ENCODE assay signal across 8 cellular contexts in genomic region chr7:66205736-66206080, GRCh38. TPM values are rescaled to one million over a fixed set of nuclear protein-coding genes. Genes with fewer than 3 reads are reported as not detected.
DNase-seq lines count a peak whose midpoint lies in the region; ATAC-seq and TF ChIP-seq lines count a peak whose summit lies in the region.

No MANE protein-coding gene starts in this region.

- peaks cover 5% of the 10 kb centered on the region for H3K23me2 ChIP-seq in H9 (ENCODE audit: insufficient read length, low read depth, low read length, poor library complexity, severe bottlenecking)

- no peak for TF ChIP-seq CTCF in AG09309 (IDR thresholded peaks at IDR 0.05; ENCODE audit: control insufficient read depth, insufficient read depth, low read depth, low read length, missing control alignments)
- no peak for TF ChIP-seq CTCF in H9 (conservative IDR thresholded peaks at IDR 0.05)
- no peak for TF ChIP-seq CTCF in WTC11 (IDR thresholded peaks at IDR 0.05)
- TF ChIP-seq CTCF in fibroblast of lung (conservative IDR thresholded peaks at IDR 0.05 in 1 of 2, IDR thresholded peaks at IDR 0.05 in 1 of 2; ENCODE audit: low read depth in 1 of 2, low read length in 2 of 2): no peak
- TF ChIP-seq CTCF in osteocyte (IDR thresholded peaks at IDR 0.05): no peak
- no peak for TF ChIP-seq CTCF in GM13976 (IDR thresholded peaks at IDR 0.05; ENCODE audit: borderline replicate concordance, control extremely low read depth, extremely low read depth, insufficient read depth, missing control alignments)

- no peaks in the 10 kb centered on the region; the same call in 1 of the 2 replicates for H3K4me1 ChIP-seq in H9 (ENCODE audit: insufficient read depth, low read length)
- H3K4me1 ChIP-seq in fibroblast of lung (ENCODE audit: control insufficient read depth, extremely low read depth, insufficient read depth, low read length): peaks cover 5% of the 10 kb centered on the region

- in situ Hi-C loops in GM13976 (cut with MboI; ENCODE audit: low sequenced_read_pairs, unreplicated experiment): no loop called here

- DNase-seq in AG09309 (ENCODE audit: low read depth) (no peak), H9 (peak; percentile 41), WTC11 (ENCODE audit: low spot score) (peak; percentile 31), fibroblast of lung (ENCODE audit: low read depth in 2 of 2) (no peak), osteocyte (ENCODE audit: extremely low spot score, unreplicated experiment) (no peak), mucosa of gallbladder (ENCODE audit: low spot score) (no peak), GM13976 (ENCODE audit: low spot score) (no peak)

- H3K9me3 Mint-ChIP-seq in H9: peaks cover 0 to 3% of the 10 kb centered on the region in 2 experiments; a peak in 2 of 5 replicates
- H3K9me3 Mint-ChIP-seq in WTC11: no peaks in the 10 kb centered on the region
- H3K9me3 Mint-ChIP-seq in osteocyte (ENCODE audit: unreplicated experiment): no peaks in the 10 kb centered on the region

- no peak overlapping the region for H3K56ac ChIP-seq in H9 (ENCODE audit: insufficient read length, low read depth, low read length)

- CTCF ChIA-PET in WTC11 (lab: Charles Lee): interaction anchor here (0.7 to 2.5 kb wide), 5 partner anchors 9 to 789 kb away, joined by 3 to 25 read pairs (median 5); partner anchors contain the start of gene SBDS

- H2BK120ac ChIP-seq in H9 (ENCODE audit: low read depth, low read length, poor library complexity, severe bottlenecking): no peak overlapping the region

- H3K27me3 ChIP-seq in H9 (ENCODE audit: insufficient read depth, low read length) (no peaks in the 10 kb centered on the region), fibroblast of lung (ENCODE audit: control insufficient read depth, insufficient read depth, low read length) (no peaks in the 10 kb centered on the region)

- H2BK15ac ChIP-seq in H9 (ENCODE audit: low read depth, low read length): no peak overlapping the region

- H3K23ac ChIP-seq in H9 (ENCODE audit: insufficient read length, low read depth, low read length): no peak overlapping the region

- no peak overlapping the region for H3T11ph ChIP-seq in H9 (ENCODE audit: low read length)

- H3K18ac ChIP-seq in H9 (ENCODE audit: insufficient read length, low read depth, low read length): peak overlapping the region; percentile 28

- no peak overlapping the region for H4K5ac ChIP-seq in H9 (ENCODE audit: insufficient read length, low read depth, low read length)

- ATAC-seq in WTC11 (no peak; the same call in 1 of the 2 replicates), GM18505 (IDR thresholded peaks at IDR 0.05; ENCODE audit: unreplicated experiment) (no peak)

- H3K9ac ChIP-seq in H9 (ENCODE audit: extremely low read depth, insufficient read length, low read length) (peak overlapping the region; percentile 82), fibroblast of lung (ENCODE audit: insufficient read depth, low read length) (peak overlapping the region; percentile 82)

- H3K36me3 Mint-ChIP-seq in H9 (ENCODE audit: insufficient read depth in 1 of 3, low read depth in 3 of 3) (peaks cover 3 to 7% (median 5%) of the 10 kb centered on the region in 3 experiments; a peak in 3 of 7 replicates), WTC11 (no peaks in the 10 kb centered on the region), osteocyte (ENCODE audit: unreplicated experiment) (peaks cover 11% of the 10 kb centered on the region)

- peaks cover 25% of the 10 kb centered on the region for H3K27me3 Mint-ChIP-seq in H9 (ENCODE audit: low read depth)
- peaks cover 11% of the 10 kb centered on the region for H3K27me3 Mint-ChIP-seq in WTC11 (ENCODE audit: low read depth)
- peaks cover 11% of the 10 kb centered on the region for H3K27me3 Mint-ChIP-seq in osteocyte (ENCODE audit: unreplicated experiment)

- H3K9me3 ChIP-seq in H9 (ENCODE audit: control insufficient read depth, low read depth, low read length) (no peaks in the 10 kb centered on the region), fibroblast of lung (ENCODE audit: control insufficient read depth, insufficient read depth, low read depth, low read length) (no peaks in the 10 kb centered on the region)

- H2BK20ac ChIP-seq in H9 (ENCODE audit: low read depth, low read length, poor library complexity, severe bottlenecking): no peak overlapping the region

- H2BK5ac ChIP-seq in H9 (ENCODE audit: insufficient read length, low read length): no peak overlapping the region

- H3K27ac Mint-ChIP-seq in H9 (peak overlapping the region in 2 of 3 experiments; percentile 93 to 99; a peak in 4 of 7 replicates), WTC11 (peak overlapping the region; percentile 97), osteocyte (ENCODE audit: unreplicated experiment) (peak overlapping the region; percentile 88)

- peaks cover 6% of the 10 kb centered on the region for H3K36me3 ChIP-seq in fibroblast of lung (ENCODE audit: control insufficient read depth, insufficient read depth, low read length)

- peaks cover 11 to 16% of the 10 kb centered on the region in 2 experiments for H3K4me1 Mint-ChIP-seq in H9
- H3K4me1 Mint-ChIP-seq in WTC11: peaks cover 14% of the 10 kb centered on the region
- H3K4me1 Mint-ChIP-seq in osteocyte (ENCODE audit: unreplicated experiment): peaks cover 30% of the 10 kb centered on the region

- no peaks in the 10 kb centered on the region for H4K20me1 ChIP-seq in H9 (ENCODE audit: control insufficient read depth, insufficient read depth, insufficient read length)
- H4K20me1 ChIP-seq in fibroblast of lung (ENCODE audit: control insufficient read depth, extremely low read depth, insufficient read depth, low read length): no peaks in the 10 kb centered on the region

- H3K4me3 ChIP-seq in AG09309 (ENCODE audit: control insufficient read depth, low read depth, low read length): peak overlapping the region; percentile 67
- H3K4me3 ChIP-seq in fibroblast of lung (replicated peaks in 1 of 4; ENCODE audit: control extremely low read depth in 1 of 4, insufficient read depth in 1 of 4, low read depth in 3 of 4, low read length in 4 of 4): peak overlapping the region; percentile 80 to 99 (median 96)

- POLR2A ChIA-PET in WTC11 (lab: Charles Lee): interaction anchor here (0.7 to 2.0 kb wide), 3 partner anchors 208 to 288 kb away, joined by 3 to 8 read pairs (median 8); no protein-coding TSS in a partner anchor

- H4K8ac ChIP-seq in H9 (replicated peaks; ENCODE audit: insufficient read length, low read depth, low read length): no peak overlapping the region

- H3K79me2 ChIP-seq in H9 (ENCODE audit: insufficient read depth, low read length) (no peaks in the 10 kb centered on the region), fibroblast of lung (ENCODE audit: control insufficient read depth, insufficient read depth, low read length) (peaks cover 50% of the 10 kb centered on the region)

- WGBS in H9 (ENCODE audit: extremely low coverage, insufficient read length, low lambda C conversion rate): no CpG with 5 or more reads among the region's 23 CpGs

- no peak overlapping the region for H2BK12ac ChIP-seq in H9 (ENCODE audit: insufficient read length, low read depth, low read length)

- H3K27ac ChIP-seq in H9 (ENCODE audit: insufficient read length, low read depth, low read length) (no peak overlapping the region), fibroblast of lung (ENCODE audit: insufficient read depth, low read length) (peak overlapping the region; percentile 77)

- H3K4me2 ChIP-seq in H9 (ENCODE audit: insufficient read depth, insufficient read length, low read length) (peak overlapping the region; percentile 70), fibroblast of lung (ENCODE audit: extremely low read depth, insufficient read depth, low read length) (peak overlapping the region; percentile 94)

- H3K4ac ChIP-seq in H9 (ENCODE audit: low read depth, low read length): no peak overlapping the region

- TF ChIP-seq POLR2A in GM18505 (IDR thresholded peaks at IDR 0.05; ENCODE audit: borderline replicate concordance, extremely low read depth, insufficient read depth, insufficient read length): no peak

- no peak overlapping the region for H2AK5ac ChIP-seq in H9 (ENCODE audit: insufficient read length, low read length)

- H2AFZ ChIP-seq in H9 (ENCODE audit: low read length) (no peak overlapping the region), fibroblast of lung (ENCODE audit: low read length) (peak overlapping the region; percentile 72)

- H3K79me1 ChIP-seq in H9 (ENCODE audit: insufficient read depth, low read depth, low read length, poor library complexity, severe bottlenecking): no peaks in the 10 kb centered on the region

- H4K91ac ChIP-seq in H9 (ENCODE audit: insufficient read length, low read depth, low read length): no peak overlapping the region

- peak overlapping the region; percentile 94 to 96 for H3K4me3 Mint-ChIP-seq in H9
- peak overlapping the region; percentile 95 for H3K4me3 Mint-ChIP-seq in WTC11
- H3K4me3 Mint-ChIP-seq in osteocyte (ENCODE audit: unreplicated experiment): peak overlapping the region; percentile 89

- peak overlapping the region; percentile 32 for H3K14ac ChIP-seq in H9 (ENCODE audit: insufficient read depth, low read length)

TF ChIP-seq in WTC11, 78 proteins besides CTCF, POLR2A, EP300 and RAD21:
- TF ChIP-seq ESRRA (CRISPR knock-in tag; IDR thresholded peaks at IDR 0.05; ENCODE audit: borderline replicate concordance) (no peak), IRF1 (CRISPR knock-in tag; IDR thresholded peaks at IDR 0.05) (no peak), MYBL2 (CRISPR knock-in tag; IDR thresholded peaks at IDR 0.05) (no peak), KAT7 (CRISPR knock-in tag; IDR thresholded peaks at IDR 0.05; ENCODE audit: borderline replicate concordance) (no peak), ZNF138 (CRISPR knock-in tag; conservative IDR thresholded peaks at IDR 0.05) (no peak), ZNF232 (CRISPR knock-in tag; IDR thresholded peaks at IDR 0.05) (no peak), NFE2L1 (CRISPR knock-in tag; IDR thresholded peaks at IDR 0.05) (no peak), ZNF671 (CRISPR knock-in tag; IDR thresholded peaks at IDR 0.05) (no peak)

RNA-seq across cellular contexts. Expression of gene TPST1, which starts 0.6 kb away (rescaled TPM):
- 12.5 and 15.9 TPM in 2 replicates for total RNA-seq in H9 (2021)
- 15.0 to 17.7 TPM (median 16.8 TPM) in 3 replicates for total RNA-seq in WTC11 (2021)
- 151 and 189 TPM in 2 replicates for total RNA-seq in fibroblast of lung
- polyA plus RNA-seq in fibroblast of lung: 73.9 and 81.8 TPM in 2 replicates
- 47.8 and 48.6 TPM in 2 replicates for polyA plus RNA-seq in fibroblast of lung (2012)
- polyA minus RNA-seq in fibroblast of lung (ENCODE audit: low replicate concordance): 14.0 and 15.1 TPM in 2 replicates
- 24.2 and 26.8 TPM in 2 replicates for total RNA-seq in osteocyte
- 20.9 TPM for total RNA-seq in mucosa of gallbladder

Comparison
In these comparisons a context has a peak if more than half of its experiments do, and no peak if none do; other contexts are left out.
1. DNase-seq: peak in H9 (single experiment) and WTC11 (single experiment); none in AG09309 (single experiment), fibroblast of lung (0 of 2), osteocyte (single experiment), mucosa of gallbladder (single experiment) and GM13976 (single experiment).
2. Peak in every context shown above with its lines, with median percentiles within 50 percentile points of each other: H3K27ac Mint-ChIP-seq and H3K4me3 Mint-ChIP-seq.